In the genomic region with DNA sequence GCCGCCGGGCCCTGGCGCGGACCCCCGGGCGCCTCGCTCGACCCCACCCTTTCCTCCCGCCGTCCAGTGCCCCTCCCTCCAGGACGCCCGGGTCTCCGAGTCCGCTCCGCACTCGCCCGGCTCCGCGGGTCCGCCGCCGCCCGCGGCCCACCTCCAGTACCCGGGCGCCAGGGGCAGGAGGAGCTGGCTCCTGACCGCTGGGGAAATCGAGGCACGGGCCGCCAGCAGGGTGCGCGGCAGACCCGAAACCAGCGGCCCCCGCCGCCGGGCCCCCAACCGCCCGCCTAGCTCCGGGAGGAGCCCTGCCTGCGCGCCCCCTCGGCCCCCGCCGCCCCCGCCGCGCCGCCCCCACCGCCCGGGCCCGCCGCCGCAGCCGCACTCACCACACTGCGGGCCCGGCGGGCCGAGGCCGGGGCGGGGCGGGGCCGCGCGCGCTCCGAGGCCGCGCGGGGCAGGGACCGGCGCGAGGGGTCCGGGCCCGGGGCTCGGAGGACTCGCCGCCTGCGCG, we compare ENCODE assay signal across 8 cellular contexts. TPM values are rescaled to one million over a fixed set of nuclear protein-coding genes. Genes with fewer than 3 reads are reported as not detected.
DNase-seq lines count a peak whose midpoint lies in the region; ATAC-seq and TF ChIP-seq lines count a peak whose summit lies in the region.

No MANE protein-coding gene starts in this region.

- peak; percentile 7 for ATAC-seq in HG03521 (IDR thresholded peaks at IDR 0.05; ENCODE audit: unreplicated experiment)

- no peaks in the 10 kb centered on the region for H3K9me3 ChIP-seq in mesodermal cell (ENCODE audit: control insufficient read depth, low read length)

- H3K27ac ChIP-seq in brain microvascular endothelial cell, result peak overlapping the region; percentile 90
- H3K27ac ChIP-seq in mesodermal cell (ENCODE audit: low read depth, low read length, severe bottlenecking), result peak overlapping the region; percentile 99

- no peaks in the 10 kb centered on the region for H3K27me3 ChIP-seq in brain microvascular endothelial cell (replicated peaks)

- DNase-seq in stimulated activated CD4-positive, alpha-beta T cell treated with anti-CD3 and anti-CD28 coated beads, TNF-alpha, amount 100 ng/mL, for 4 hours (ENCODE audit: low read depth in 3 of 3), result peak in 2 of 3 experiments; percentile 38 to 40
- DNase-seq in stimulated activated CD4-positive, alpha-beta T cell treated with anti-CD3 and anti-CD28 coated beads, Interleukin-15, amount 100 ng/mL, for 24 hours, result no peak
- DNase-seq in brain microvascular endothelial cell (no peak), midbrain (lab: John Stamatoyannopoulos, UW) (no peak), pons (ENCODE audit: low spot score) (no peak), KG1 (lab: John Stamatoyannopoulos, UW) (no peak)

- 0% methylated on average over 42 to 44 of the region's 80 CpGs for WGBS in mesodermal cell (ENCODE audit: insufficient coverage in 2 of 2), 2 experiments

- TF ChIP-seq CTCF in brain microvascular endothelial cell (IDR thresholded peaks at IDR 0.05; ENCODE audit: low read depth, low read length, missing control alignments), result no peak

- in situ Hi-C loops in brain microvascular endothelial cell (cut with HindIII; ENCODE audit: low pct_ligation_motif_present, low sequenced_read_pairs), result no loop called here

- H3K36me3 ChIP-seq in brain microvascular endothelial cell (replicated peaks) (peaks cover 3% of the 10 kb centered on the region), mesodermal cell (ENCODE audit: control insufficient read depth, insufficient read depth, low read length) (peaks cover 8% of the 10 kb centered on the region)

- peak overlapping the region; percentile 79 for H3K4me3 ChIP-seq in brain microvascular endothelial cell (ENCODE audit: low read depth, low read length)
- H3K4me3 ChIP-seq in mesodermal cell (ENCODE audit: extremely low read depth, insufficient read depth, low read length, poor library complexity, severe bottlenecking), result peak overlapping the region; percentile 74

- peaks cover 27% of the 10 kb centered on the region for H3K4me1 ChIP-seq in mesodermal cell (ENCODE audit: control insufficient read depth, insufficient read depth, low read length, poor library complexity, severe bottlenecking)

RNA-seq across cellular contexts. Expression of a gene that starts 0.3 kb away (rescaled TPM):
- polyA plus RNA-seq in mesodermal cell (2013, experiment 1 of 2), result 20.2 TPM
- polyA plus RNA-seq in mesodermal cell (2013, experiment 2 of 2), result 16.7 TPM

RNA-seq across cellular contexts. Expression of a gene that starts 9.2 kb away (rescaled TPM):
- 10.3 TPM for polyA plus RNA-seq in mesodermal cell (2013, experiment 1 of 2)
- polyA plus RNA-seq in mesodermal cell (2013, experiment 2 of 2), result 8.3 TPM

RNA-seq across cellular contexts. Expression of a gene that starts 9.9 kb away (rescaled TPM):
- 135 TPM for polyA plus RNA-seq in mesodermal cell (2013, experiment 1 of 2)
- 108 TPM for polyA plus RNA-seq in mesodermal cell (2013, experiment 2 of 2)

RNA-seq across cellular contexts. Expression of a gene that starts 16.0 kb away (rescaled TPM):
- polyA plus RNA-seq in mesodermal cell (2013, experiment 1 of 2), result 41.1 TPM
- polyA plus RNA-seq in mesodermal cell (2013, experiment 2 of 2), result 36.6 TPM

RNA-seq across cellular contexts. Expression of a gene that starts 19.8 kb away (rescaled TPM):
- polyA plus RNA-seq in mesodermal cell (2013, experiment 1 of 2), result not detected
- polyA plus RNA-seq in mesodermal cell (2013, experiment 2 of 2), result not detected

Comparison
In these comparisons a context has a peak if more than half of its experiments do, and no peak if none do; other contexts are left out.
1. DNase-seq: peak in stimulated activated CD4-positive, alpha-beta T cell treated with anti-CD3 and anti-CD28 coated beads, TNF-alpha, amount 100 ng/mL, for 4 hours (2 of 3); none in stimulated activated CD4-positive, alpha-beta T cell treated with anti-CD3 and anti-CD28 coated beads, Interleukin-15, amount 100 ng/mL, for 24 hours (single experiment), brain microvascular endothelial cell (single experiment), midbrain (single experiment), pons (single experiment) and KG1 (single experiment).